Comparison of ENCODE assay signal across 1 cellular context in genomic region chr2:150485114-150485870, GRCh38.
TF ChIP-seq lines count a peak whose summit lies in the region.

No MANE protein-coding gene starts in this region.

TF ChIP-seq in GM23338, 12 proteins besides CTCF, POLR2A, EP300 and RAD21 (continued from another document):
- TF ChIP-seq, protein P1, sequence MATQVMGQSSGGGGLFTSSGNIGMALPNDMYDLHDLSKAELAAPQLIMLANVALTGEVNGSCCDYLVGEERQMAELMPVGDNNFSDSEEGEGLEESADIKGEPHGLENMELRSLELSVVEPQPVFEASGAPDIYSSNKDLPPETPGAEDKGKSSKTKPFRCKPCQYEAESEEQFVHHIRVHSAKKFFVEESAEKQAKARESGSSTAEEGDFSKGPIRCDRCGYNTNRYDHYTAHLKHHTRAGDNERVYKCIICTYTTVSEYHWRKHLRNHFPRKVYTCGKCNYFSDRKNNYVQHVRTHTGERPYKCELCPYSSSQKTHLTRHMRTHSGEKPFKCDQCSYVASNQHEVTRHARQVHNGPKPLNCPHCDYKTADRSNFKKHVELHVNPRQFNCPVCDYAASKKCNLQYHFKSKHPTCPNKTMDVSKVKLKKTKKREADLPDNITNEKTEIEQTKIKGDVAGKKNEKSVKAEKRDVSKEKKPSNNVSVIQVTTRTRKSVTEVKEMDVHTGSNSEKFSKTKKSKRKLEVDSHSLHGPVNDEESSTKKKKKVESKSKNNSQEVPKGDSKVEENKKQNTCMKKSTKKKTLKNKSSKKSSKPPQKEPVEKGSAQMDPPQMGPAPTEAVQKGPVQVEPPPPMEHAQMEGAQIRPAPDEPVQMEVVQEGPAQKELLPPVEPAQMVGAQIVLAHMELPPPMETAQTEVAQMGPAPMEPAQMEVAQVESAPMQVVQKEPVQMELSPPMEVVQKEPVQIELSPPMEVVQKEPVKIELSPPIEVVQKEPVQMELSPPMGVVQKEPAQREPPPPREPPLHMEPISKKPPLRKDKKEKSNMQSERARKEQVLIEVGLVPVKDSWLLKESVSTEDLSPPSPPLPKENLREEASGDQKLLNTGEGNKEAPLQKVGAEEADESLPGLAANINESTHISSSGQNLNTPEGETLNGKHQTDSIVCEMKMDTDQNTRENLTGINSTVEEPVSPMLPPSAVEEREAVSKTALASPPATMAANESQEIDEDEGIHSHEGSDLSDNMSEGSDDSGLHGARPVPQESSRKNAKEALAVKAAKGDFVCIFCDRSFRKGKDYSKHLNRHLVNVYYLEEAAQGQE (IDR thresholded peaks at IDR 0.05; ENCODE audit: unreplicated experiment), result no peak
- no peak for TF ChIP-seq JUNB (IDR thresholded peaks at IDR 0.05; ENCODE audit: unreplicated experiment)
- TF ChIP-seq STAT1 (IDR thresholded peaks at IDR 0.05; ENCODE audit: unreplicated experiment), result no peak
- TF ChIP-seq ZNF114 (CRISPR knock-in tag; IDR thresholded peaks at IDR 0.05), result no peak
TF ChIP-seq in GM23338: peak in this region for 0.
